Comparison of ENCODE assay signal across 8 cellular contexts in genomic region chr21:33199516-33200217, GRCh38. TPM values are rescaled to one million over a fixed set of nuclear protein-coding genes. Genes with fewer than 3 reads are reported as not detected.
DNase-seq lines count a peak whose midpoint lies in the region; ATAC-seq and TF ChIP-seq lines count a peak whose summit lies in the region.

No MANE protein-coding gene starts in this region.

- H3K27me3 Mint-ChIP-seq in dendritic cell treated with granulocyte-macrophage colony-stimulating factor and Interleukin-4, amounts not matched to agents 40 ng/mL and 50 ng/mL, for 4 days, result no peaks in the 10 kb centered on the region

- H3K36me3 Mint-ChIP-seq in dendritic cell treated with granulocyte-macrophage colony-stimulating factor and Interleukin-4, amounts not matched to agents 40 ng/mL and 50 ng/mL, for 4 days (ENCODE audit: low read depth), result no peaks in the 10 kb centered on the region

- H3K27me3 ChIP-seq in BLaER1 treated with 17β-estradiol and CSF1 and Interleukin-3, amounts not matched to agents 10 nM and 100 nM, result no peaks in the 10 kb centered on the region
- no peaks in the 10 kb centered on the region for H3K27me3 ChIP-seq in lung (ENCODE audit: control insufficient read depth, insufficient read depth)

- 14 to 16% methylated on average over 8 of the region's 8 CpGs for WGBS in lung, 2 donors

- peak; percentile 94 for TF ChIP-seq CTCF in lung (IDR thresholded peaks at IDR 0.05; ENCODE audit: control extremely low read depth, extremely low read depth)

- no peaks in the 10 kb centered on the region for H4K20me1 ChIP-seq in BLaER1 treated with 17β-estradiol and CSF1 and Interleukin-3, amounts not matched to agents 10 nM and 100 nM

- H3K9me3 Mint-ChIP-seq in dendritic cell treated with granulocyte-macrophage colony-stimulating factor and Interleukin-4, amounts not matched to agents 40 ng/mL and 50 ng/mL, for 4 days, result no peaks in the 10 kb centered on the region

- H3K9ac ChIP-seq in BLaER1 treated with 17β-estradiol and CSF1 and Interleukin-3, amounts not matched to agents 10 nM and 100 nM, result peak overlapping the region in 9 of 11 experiments; percentile 37 to 84 (median 68); a peak in 14 of 22 replicates

- peak overlapping the region; percentile 94 for H3K27ac Mint-ChIP-seq in dendritic cell treated with granulocyte-macrophage colony-stimulating factor and Interleukin-4, amounts not matched to agents 40 ng/mL and 50 ng/mL, for 4 days

- peak; percentile 84 for ATAC-seq in HG03460 (IDR thresholded peaks at IDR 0.05; ENCODE audit: unreplicated experiment)
- peak; percentile 60 for ATAC-seq in lung (ENCODE audit: insufficient read depth, low FRiP score)

- no peaks in the 10 kb centered on the region for H3K36me3 ChIP-seq in BLaER1 treated with 17β-estradiol and CSF1 and Interleukin-3, amounts not matched to agents 10 nM and 100 nM
- no peaks in the 10 kb centered on the region for H3K36me3 ChIP-seq in lung (ENCODE audit: control insufficient read depth in 2 of 2, insufficient read depth in 2 of 2, low read length in 2 of 2)

- intact Hi-C loops in dendritic cell treated with granulocyte-macrophage colony-stimulating factor and Interleukin-4, amounts not matched to agents 40 ng/mL and 50 ng/mL, for 4 days (cut with micrococcal nuclease), result loop anchor here (1.0 to 10.0 kb wide), 8 partner anchors 9 to 367 kb away; no protein-coding TSS in a partner anchor

- H3K4me1 ChIP-seq in BLaER1 treated with 17β-estradiol and CSF1 and Interleukin-3, amounts not matched to agents 10 nM and 100 nM, result peaks cover 32 to 82% (median 72%) of the 10 kb centered on the region in 10 experiments
- H3K4me1 ChIP-seq in lung (ENCODE audit: control insufficient read depth in 2 of 2, insufficient read depth in 2 of 2, low read length in 2 of 2), result peaks cover 7% of the 10 kb centered on the region in 2 donors

- H3K4me3 ChIP-seq in BLaER1 treated with 17β-estradiol and CSF1 and Interleukin-3, amounts not matched to agents 10 nM and 100 nM, result no peak overlapping the region
- no peak overlapping the region for H3K4me3 ChIP-seq in lung

- peak overlapping the region in 9 of 11 experiments; percentile 6 to 93 (median 68); a peak in 15 of 22 replicates for H3K4me2 ChIP-seq in BLaER1 treated with 17β-estradiol and CSF1 and Interleukin-3, amounts not matched to agents 10 nM and 100 nM

- DNase-seq in GM19238 (ENCODE audit: insufficient read length, low spot score), result peak; percentile 50
- peak; percentile 85 to 90 for DNase-seq in NCI-H524 (lab: John Stamatoyannopoulos, UW)
- DNase-seq in activated CD4-positive, alpha-beta T cell treated with anti-CD3 and anti-CD28 coated beads for 4 hours, result peak; percentile 81 to 89
- DNase-seq in lung (ENCODE audit: low spot score), result peak; percentile 86
- peak; percentile 51 for DNase-seq in stimulated activated CD8-positive, alpha-beta memory T cell treated with anti-CD3 and anti-CD28 coated beads, Interleukin-12 subunit alpha, Interleukin-12 subunit beta, amount 100 ng/mL, for 4 hours (ENCODE audit: low read depth)

- no peak overlapping the region for H3K4me3 Mint-ChIP-seq in dendritic cell treated with granulocyte-macrophage colony-stimulating factor and Interleukin-4, amounts not matched to agents 40 ng/mL and 50 ng/mL, for 4 days

- peaks cover 70% of the 10 kb centered on the region for H3K4me1 Mint-ChIP-seq in dendritic cell treated with granulocyte-macrophage colony-stimulating factor and Interleukin-4, amounts not matched to agents 40 ng/mL and 50 ng/mL, for 4 days (ENCODE audit: low read depth)

- no peaks in the 10 kb centered on the region for H3K9me3 ChIP-seq in BLaER1 treated with 17β-estradiol and CSF1 and Interleukin-3, amounts not matched to agents 10 nM and 100 nM (replicated peaks in 1 of 11)
- H3K9me3 ChIP-seq in lung (ENCODE audit: control insufficient read depth in 2 of 2, insufficient read depth in 1 of 2, low read length in 1 of 2), result peaks cover 0 to 1% of the 10 kb centered on the region in 2 donors

- peak overlapping the region; percentile 21 to 92 (median 78); a peak in 19 of 22 replicates for H3K27ac ChIP-seq in BLaER1 treated with 17β-estradiol and CSF1 and Interleukin-3, amounts not matched to agents 10 nM and 100 nM
- peak overlapping the region; percentile 45 to 64 for H3K27ac ChIP-seq in lung (ENCODE audit: low read depth in 1 of 2, low read length in 1 of 2)

RNA-seq across cellular contexts. Expression of gene IFNAR2, which starts 30.1 kb away (rescaled TPM):
- total RNA-seq in lung, result 10 to 100 TPM; 22.6 to 38.4 TPM
- 10 to 100 TPM; 21.4 to 32.4 TPM for polyA plus RNA-seq in lung
